13 cellular contexts compared by ENCODE assay signal in the genomic region with DNA sequence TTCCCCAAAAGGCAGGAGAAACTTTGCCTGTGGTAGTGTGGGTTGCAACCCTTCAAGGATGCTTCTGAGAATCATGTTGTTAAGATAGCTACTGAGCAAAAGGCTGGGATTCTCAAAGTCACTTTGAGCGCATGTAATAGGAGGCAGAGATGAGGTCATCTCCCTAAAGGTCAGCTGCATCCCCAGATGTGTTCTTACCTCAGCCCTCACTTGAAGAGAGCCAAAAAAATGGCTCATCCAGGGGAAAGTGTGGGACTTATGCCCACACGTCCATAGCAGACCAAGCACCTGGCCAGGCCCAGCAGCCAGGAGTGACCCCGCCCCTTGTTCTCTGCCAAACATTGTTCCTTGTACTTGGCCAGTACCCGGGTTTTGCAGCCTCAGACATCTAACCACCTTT.
A peak's percentile ranks its signal among the peaks of the same experiment; 100 is the strongest.
DNase-seq lines count a peak whose midpoint lies in the region; ATAC-seq and TF ChIP-seq lines count a peak whose summit lies in the region.
"Had no signal": no experiment of that assay in that cellular context is flagged by ENCODE, and none has a peak within 500 bp of the region (broad histone marks: within the 10 kb centered on the region; RNA-seq: fewer than 3 reads in every experiment).

No MANE protein-coding gene starts in this region.

- POLR2A ChIA-PET in RWPE1 (lab: Yijun Ruan, JAX; ENCODE audit: low non-redundant PET), result no interaction called here
- POLR2A ChIA-PET in CD8-positive, alpha-beta T cell (lab: Charles Lee), result no interaction called here

- no peak overlapping the region for H3K27ac Mint-ChIP-seq in activated T-helper 17 cell treated with anti-CD3 and anti-CD28 coated beads, Interleukin-2, amount 50 U/mL, for 72 hours
- no peak overlapping the region for H3K27ac Mint-ChIP-seq in CD8-positive, alpha-beta T cell

- ATAC-seq in Right ventricle myocardium inferior, result peak; percentile 53
- ATAC-seq in heart left ventricle, result peak in 3 of 4 donors; percentile 44 to 65 (median 56)
- ATAC-seq in sciatic nerve, result peak; percentile 60
- no peak for ATAC-seq in activated T-helper 17 cell treated with anti-CD3 and anti-CD28 coated beads, Interleukin-2, amount 50 U/mL, for 72 hours (replicated peaks)
- ATAC-seq in CD8-positive, alpha-beta T cell, result no peak

- H3K9me3 ChIP-seq in right atrium auricular region (no peaks in the 10 kb centered on the region), heart left ventricle (no peaks in the 10 kb centered on the region)
- H3K9me3 ChIP-seq in CD8-positive, alpha-beta T cell (ENCODE audit: low read length), result no peaks in the 10 kb centered on the region
- H3K9me3 ChIP-seq: Caco-2, HAP-1 had no signal

- 56 to 69% (median 68%) methylated on average over 4 of the region's 4 CpGs for WGBS in heart left ventricle, 4 donors

- no peak for TF ChIP-seq CTCF in right atrium auricular region (IDR thresholded peaks at IDR 0.05)
- no peak for TF ChIP-seq CTCF in RWPE1 (conservative IDR thresholded peaks at IDR 0.05; ENCODE audit: low read depth)
- no peak for TF ChIP-seq CTCF in heart left ventricle (IDR thresholded peaks at IDR 0.05)
- TF ChIP-seq CTCF in CD8-positive, alpha-beta T cell (IDR thresholded peaks at IDR 0.05), result no peak

- H3K4me1 ChIP-seq in right atrium auricular region (peaks cover 0 to 3% of the 10 kb centered on the region in 2 donors), heart left ventricle (peaks cover 0 to 13% (median 0%) of the 10 kb centered on the region in 12 donors)
- no peaks in the 10 kb centered on the region for H3K4me1 ChIP-seq in CD8-positive, alpha-beta T cell (ENCODE audit: insufficient read depth, low read length)
- H3K4me1 ChIP-seq: HAP-1 had no signal

- no peaks in the 10 kb centered on the region for H3K36me3 ChIP-seq in right atrium auricular region
- no peaks in the 10 kb centered on the region for H3K36me3 ChIP-seq in heart left ventricle
- H3K36me3 ChIP-seq in CD8-positive, alpha-beta T cell (ENCODE audit: insufficient read depth, low read length), result no peaks in the 10 kb centered on the region
- H3K36me3 ChIP-seq: BLaER1, HAP-1 had no signal

- TF ChIP-seq POLR2A in heart left ventricle (IDR thresholded peaks at IDR 0.05), result no peak

- H3K4me3 Mint-ChIP-seq in activated T-helper 17 cell treated with anti-CD3 and anti-CD28 coated beads, Interleukin-2, amount 50 U/mL, for 72 hours, result no peak overlapping the region
- H3K4me3 Mint-ChIP-seq in CD8-positive, alpha-beta T cell, result no peak overlapping the region
- H3K4me3 Mint-ChIP-seq: CD8-positive, alpha-beta memory T cell had no signal

- H3K27me3 Mint-ChIP-seq in activated T-helper 17 cell treated with anti-CD3 and anti-CD28 coated beads, Interleukin-2, amount 50 U/mL, for 72 hours, result no peaks in the 10 kb centered on the region
- no peaks in the 10 kb centered on the region for H3K27me3 Mint-ChIP-seq in CD8-positive, alpha-beta T cell (ENCODE audit: low read depth)
- H3K27me3 Mint-ChIP-seq: CD8-positive, alpha-beta memory T cell had no signal

- H3K4me3 ChIP-seq in right atrium auricular region (no peak overlapping the region), heart left ventricle (no peak overlapping the region)
- no peak overlapping the region for H3K4me3 ChIP-seq in CD8-positive, alpha-beta T cell (ENCODE audit: low read depth, low read length)
- H3K4me3 ChIP-seq: BLaER1, HAP-1 had no signal

- DNase-seq in Right ventricle myocardium inferior (ENCODE audit: missing footprints) (peak; percentile 49), right atrium auricular region (ENCODE audit: low spot score) (no peak), RWPE1 (ENCODE audit: low spot score) (no peak), heart left ventricle (peak in 1 of 5 donors; percentile 23), sciatic nerve (ENCODE audit: low spot score) (no peak), NCI-H1105 (lab: John Stamatoyannopoulos, UW) (no peak)
- DNase-seq in CD8-positive, alpha-beta T cell, result no peak
- DNase-seq: 8988T; Caco-2; CD8-positive, alpha-beta memory T cell had no signal

- H3K9me3 Mint-ChIP-seq in activated T-helper 17 cell treated with anti-CD3 and anti-CD28 coated beads, Interleukin-2, amount 50 U/mL, for 72 hours, result peaks cover 8% of the 10 kb centered on the region
- peaks cover 2% of the 10 kb centered on the region for H3K9me3 Mint-ChIP-seq in CD8-positive, alpha-beta T cell

- intact Hi-C loops in Right ventricle myocardium inferior (cut with DNase I), result loop anchor here (5.0 kb wide), 1 partner anchor 187 kb away; a partner anchor contains a TSS
- intact Hi-C loops in heart left ventricle (cut with DNase I), result loop anchor here in 1 of 10 donors (10.0 kb wide), 1 partner anchor 316 kb away; no protein-coding TSS in a partner anchor
- intact Hi-C loops in sciatic nerve (cut with DNase I), result no loop called here
- intact Hi-C loops in CD8-positive, alpha-beta T cell (cut with DNase I, micrococcal nuclease), result no loop called here

- H3K27ac ChIP-seq in right atrium auricular region (no peak overlapping the region), RWPE1 (peak overlapping the region; percentile 64), heart left ventricle (peak overlapping the region in 1 of 12 donors; percentile 26)
- no peak overlapping the region for H3K27ac ChIP-seq in CD8-positive, alpha-beta T cell (ENCODE audit: low read depth, low read length)
- H3K27ac ChIP-seq: BLaER1 had no signal

- H3K4me1 Mint-ChIP-seq in activated T-helper 17 cell treated with anti-CD3 and anti-CD28 coated beads, Interleukin-2, amount 50 U/mL, for 72 hours, result no peaks in the 10 kb centered on the region
- H3K4me1 Mint-ChIP-seq in CD8-positive, alpha-beta T cell (ENCODE audit: low read depth), result no peaks in the 10 kb centered on the region
- H3K4me1 Mint-ChIP-seq: CD8-positive, alpha-beta memory T cell had no signal

- H3K36me3 Mint-ChIP-seq in activated T-helper 17 cell treated with anti-CD3 and anti-CD28 coated beads, Interleukin-2, amount 50 U/mL, for 72 hours (ENCODE audit: low read depth), result no peaks in the 10 kb centered on the region
- no peaks in the 10 kb centered on the region for H3K36me3 Mint-ChIP-seq in CD8-positive, alpha-beta T cell
- H3K36me3 Mint-ChIP-seq: CD8-positive, alpha-beta memory T cell had no signal

- H3K27me3 ChIP-seq in right atrium auricular region (no peaks in the 10 kb centered on the region), heart left ventricle (no peaks in the 10 kb centered on the region)
- no peaks in the 10 kb centered on the region for H3K27me3 ChIP-seq in CD8-positive, alpha-beta T cell (ENCODE audit: insufficient read depth, low read length)
- H3K27me3 ChIP-seq: BLaER1 had no signal

- CTCF ChIA-PET in RWPE1 (lab: Yijun Ruan, JAX), result interaction anchor here (0.6 kb wide), 1 partner anchor 1351 kb away, joined by 3 read pairs; no protein-coding TSS in a partner anchor
- CTCF ChIA-PET in CD8-positive, alpha-beta T cell (lab: Charles Lee), result no interaction called here

Comparison
In these comparisons a context has a peak if more than half of its experiments do, and no peak if none do; other contexts are left out.
1. ATAC-seq: peak in Right ventricle myocardium inferior (single experiment), heart left ventricle (3 of 4) and sciatic nerve (single experiment); none in activated T-helper 17 cell treated with anti-CD3 and anti-CD28 coated beads, Interleukin-2, amount 50 U/mL, for 72 hours (single experiment) and CD8-positive, alpha-beta T cell (single experiment).